In genomic region chr5:96023518-96023917, GRCh38 we compare ENCODE assay signal across 16 cellular contexts.
DNase-seq lines count a peak whose midpoint lies in the region; ATAC-seq, FAIRE-seq and TF ChIP-seq lines count a peak whose summit lies in the region.
"Had no signal": no experiment of that assay in that cellular context is flagged by ENCODE, and none has a peak within 500 bp of the region (broad histone marks: within the 10 kb centered on the region; RNA-seq: fewer than 3 reads in every experiment).

No MANE protein-coding gene starts in this region.

- no peaks in the 10 kb centered on the region for H3K79me2 ChIP-seq in keratinocyte (ENCODE audit: control insufficient read depth, insufficient read depth, low read length)

- DNase-seq in right cardiac atrium: no peak
- no peak for DNase-seq in Right ventricle myocardium inferior (ENCODE audit: missing footprints)
- peak; percentile 77 to 85 for DNase-seq in cardiac fibroblast (ENCODE audit: low read depth in 2 of 2)
- no peak for DNase-seq in keratinocyte (ENCODE audit: low read depth, low spot score)
- no peak for DNase-seq in germinal center (ENCODE audit: low spot score)
- DNase-seq in NCI-H1048 (lab: John Stamatoyannopoulos, UW): no peak
- DNase-seq: activated T-cell treated with anti-CD3 and anti-CD28 coated beads, Interleukin-2, amount 50 U/mL, for 24 hours; DMS153; H9; kidney glomerular epithelial cell; NCI-H1436 had no signal

- FAIRE-seq in keratinocyte (lab: Jason Lieb, UNC): peak; percentile 66
- FAIRE-seq: GM12878, HepG2 had no signal

- peak overlapping the region; percentile 48 for H3K4me2 ChIP-seq in keratinocyte (ENCODE audit: control insufficient read depth, extremely low read depth, insufficient read depth, low read depth, low read length)

- no peaks in the 10 kb centered on the region for H4K20me1 ChIP-seq in keratinocyte (ENCODE audit: control insufficient read depth, extremely low read depth, insufficient read depth, low read length)

- intact Hi-C loops in right cardiac atrium (cut with DNase I): no loop called here
- intact Hi-C loops in Right ventricle myocardium inferior (cut with DNase I): no loop called here

- dilution Hi-C loops in keratinocyte (cut with MboI; ENCODE audit: extremely low pct_ligation_motif_present, low sequenced_read_pairs): no loop called here

- H3K9ac ChIP-seq in keratinocyte (ENCODE audit: control insufficient read depth, extremely low read depth, insufficient read depth, low read length): no peak overlapping the region

- H3K36me3 ChIP-seq in keratinocyte (ENCODE audit: control insufficient read depth in 2 of 2, extremely low read depth in 1 of 2, insufficient read depth in 2 of 2, low read length in 2 of 2): no peaks in the 10 kb centered on the region

- ATAC-seq in right cardiac atrium (peak; percentile 48 to 54), Right ventricle myocardium inferior (no peak), HG03342 (IDR thresholded peaks at IDR 0.05; ENCODE audit: unreplicated experiment) (no peak), HG03280 (IDR thresholded peaks at IDR 0.05; ENCODE audit: unreplicated experiment) (no peak)
- ATAC-seq: activated CD4-positive, CD25-positive, alpha-beta regulatory T cell treated with anti-CD3 and anti-CD28 coated beads, Interleukin-2, amount 50 U/mL, for 24 hours; GM12878; HepG2 had no signal

- H2AFZ ChIP-seq in keratinocyte (ENCODE audit: control insufficient read depth, low read length): peak overlapping the region; percentile 23

- H3K4me3 ChIP-seq in right cardiac atrium (ENCODE audit: low read length) (no peak overlapping the region), cardiac fibroblast (replicated peaks in 1 of 2; ENCODE audit: low read depth in 2 of 2, low read length in 2 of 2) (no peak overlapping the region), keratinocyte (ENCODE audit: control insufficient read depth in 2 of 3, extremely low read depth in 1 of 3, insufficient read depth in 2 of 3, low read depth in 1 of 3, low read length in 3 of 3) (peak overlapping the region in 1 of 3 experiments; percentile 23)
- H3K4me3 ChIP-seq: GM12878 had no signal

- TF ChIP-seq CTCF in cardiac fibroblast (IDR thresholded peaks at IDR 0.05; ENCODE audit: low read depth, low read length) (no peak), keratinocyte (optimal IDR thresholded peaks at IDR 0.05 in 1 of 3, IDR thresholded peaks at IDR 0.05 in 1 of 3, conservative IDR thresholded peaks at IDR 0.05 in 1 of 3; ENCODE audit: extremely low read depth in 1 of 3, insufficient read depth in 2 of 3, low read length in 3 of 3) (no peak)

- H3K4me1 ChIP-seq in right cardiac atrium (ENCODE audit: control insufficient read depth, insufficient read depth, low read length): no peaks in the 10 kb centered on the region
- H3K4me1 ChIP-seq in keratinocyte (ENCODE audit: control insufficient read depth, extremely low read depth, insufficient read depth, low read length): peaks cover 54% of the 10 kb centered on the region

- H3K9me3 ChIP-seq in right cardiac atrium (ENCODE audit: control insufficient read depth, low read length): no peaks in the 10 kb centered on the region
- no peaks in the 10 kb centered on the region for H3K9me3 ChIP-seq in keratinocyte (ENCODE audit: control insufficient read depth, low read depth, low read length)

- H3K27ac ChIP-seq in right cardiac atrium (ENCODE audit: low read length) (no peak overlapping the region), keratinocyte (ENCODE audit: control insufficient read depth, insufficient read depth, low read length) (peak overlapping the region; percentile 97)

- WGBS in right cardiac atrium: 65% methylated on average over 2 of the region's 2 CpGs

- H3K27me3 ChIP-seq in right cardiac atrium (ENCODE audit: control insufficient read depth, insufficient read depth) (no peaks in the 10 kb centered on the region), keratinocyte (ENCODE audit: control insufficient read depth, extremely low read depth, insufficient read depth, low read length) (no peaks in the 10 kb centered on the region)

- H3K9me1 ChIP-seq in keratinocyte (ENCODE audit: control insufficient read depth, extremely low read depth, insufficient read depth, low read length): no peaks in the 10 kb centered on the region

Comparison
In these comparisons a context has a peak if more than half of its experiments do, and no peak if none do; other contexts are left out.
1. ATAC-seq: peak in right cardiac atrium (2 of 2); none in Right ventricle myocardium inferior (single experiment), HG03342 (single experiment) and HG03280 (single experiment).
2. DNase-seq: peak in cardiac fibroblast (2 of 2); none in right cardiac atrium (0 of 3), Right ventricle myocardium inferior (single experiment), keratinocyte (single experiment), germinal center (single experiment) and NCI-H1048 (single experiment).